In the genomic region with DNA sequence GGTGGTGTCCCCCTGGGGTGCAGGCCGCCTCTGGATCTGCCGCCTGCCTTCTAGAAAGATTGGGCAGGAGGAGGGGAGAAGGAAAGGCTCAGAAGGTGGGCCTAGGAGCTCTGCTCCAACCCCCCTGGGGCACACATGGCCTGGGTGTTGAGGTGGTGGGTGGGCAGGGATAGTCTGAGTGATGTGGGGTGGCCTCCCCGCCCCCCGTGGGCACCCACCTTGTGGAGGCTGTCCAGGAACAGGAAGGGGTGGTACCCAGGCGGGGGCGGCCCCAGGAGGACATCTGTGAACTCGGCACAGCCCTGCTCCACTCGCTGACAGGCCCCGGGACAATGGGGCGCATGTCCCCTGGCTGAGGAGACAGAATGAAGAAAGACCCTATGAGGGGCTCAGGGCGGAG, we compare ENCODE assay signal across 19 cellular contexts.
"Had no signal": no experiment of that assay in that cellular context is flagged by ENCODE, and none has a peak within 500 bp of the region (broad histone marks: within the 10 kb centered on the region; RNA-seq: fewer than 3 reads in every experiment).

No MANE protein-coding gene starts in this region.

- DNase-seq: dorsolateral prefrontal cortex; effector CD4-positive, alpha-beta T cell; head of caudate nucleus; left ventricle myocardium superior; lower lobe of right lung; natural killer cell; pancreas; right lobe of liver; stimulated activated CD4-positive, alpha-beta T cell treated with anti-CD3 and anti-CD28 coated beads, Interleukin-12 subunit alpha, Interleukin-12 subunit beta, amount 100 ng/mL, for 4 hours; stimulated activated CD4-positive, alpha-beta T cell treated with anti-CD3 and anti-CD28 coated beads, Interleukin-1b, Interleukin-23, amount 100 ng/mL, for 48 hours; stimulated activated CD4-positive, alpha-beta T cell treated with anti-CD3 and anti-CD28 coated beads, Interleukin-4, amount 100 ng/mL, for 24 hours; transverse colon; upper lobe of right lung; uterus had no signal

- H3K9me3 ChIP-seq: lower lobe of right lung, neutrophil, pancreas, right lobe of liver, suprapubic skin, transverse colon, upper lobe of right lung, uterus had no signal

- H3K4me1 Mint-ChIP-seq: natural killer cell; stimulated activated effector memory CD8-positive, alpha-beta T cell treated with anti-CD3 and anti-CD28 coated beads, Interleukin-12 subunit alpha, Interleukin-12 subunit beta, amount 100 ng/mL, for 72 hours had no signal

- H3K4me3 ChIP-seq: dorsolateral prefrontal cortex, lower lobe of right lung, pancreas, right lobe of liver, smooth muscle cell, suprapubic skin, transverse colon, upper lobe of right lung, uterus had no signal

- H3K27me3 Mint-ChIP-seq: stimulated activated naive CD8-positive, alpha-beta T cell treated with anti-CD3 and anti-CD28 coated beads, Interleukin-15, Interleukin-2, amounts not matched to agents 100 ng/mL and 50 ng/mL, for 24 hours had no signal

- H3K27ac Mint-ChIP-seq: natural killer cell; stimulated activated effector memory CD8-positive, alpha-beta T cell treated with anti-CD3 and anti-CD28 coated beads, Interleukin-12 subunit alpha, Interleukin-12 subunit beta, amount 100 ng/mL, for 72 hours; stimulated activated naive CD8-positive, alpha-beta T cell treated with anti-CD3 and anti-CD28 coated beads, Interleukin-15, Interleukin-2, amounts not matched to agents 100 ng/mL and 50 ng/mL, for 24 hours had no signal

- H3K27ac ChIP-seq: dorsolateral prefrontal cortex, lower lobe of right lung, neutrophil, pancreas, right lobe of liver, suprapubic skin, transverse colon, upper lobe of right lung, uterus had no signal

- H3K36me3 ChIP-seq: lower lobe of right lung, neutrophil, pancreas, right lobe of liver, suprapubic skin, transverse colon, upper lobe of right lung, uterus had no signal

- H3K4me1 ChIP-seq: lower lobe of right lung, pancreas, right lobe of liver, upper lobe of right lung, uterus had no signal

- H3K4me3 Mint-ChIP-seq: natural killer cell; stimulated activated effector memory CD8-positive, alpha-beta T cell treated with anti-CD3 and anti-CD28 coated beads, Interleukin-12 subunit alpha, Interleukin-12 subunit beta, amount 100 ng/mL, for 72 hours; stimulated activated naive CD8-positive, alpha-beta T cell treated with anti-CD3 and anti-CD28 coated beads, Interleukin-15, Interleukin-2, amounts not matched to agents 100 ng/mL and 50 ng/mL, for 24 hours had no signal

- H3K9me3 Mint-ChIP-seq: natural killer cell; stimulated activated effector memory CD8-positive, alpha-beta T cell treated with anti-CD3 and anti-CD28 coated beads, Interleukin-12 subunit alpha, Interleukin-12 subunit beta, amount 100 ng/mL, for 72 hours; stimulated activated naive CD8-positive, alpha-beta T cell treated with anti-CD3 and anti-CD28 coated beads, Interleukin-15, Interleukin-2, amounts not matched to agents 100 ng/mL and 50 ng/mL, for 24 hours had no signal

- ATAC-seq: left ventricle myocardium superior; lower lobe of right lung; natural killer cell; pancreas; right lobe of liver; stimulated activated effector memory CD8-positive, alpha-beta T cell treated with anti-CD3 and anti-CD28 coated beads, Interleukin-12 subunit alpha, Interleukin-12 subunit beta, amount 100 ng/mL, for 72 hours; upper lobe of right lung had no signal

- H3K27me3 ChIP-seq: dorsolateral prefrontal cortex, neutrophil, pancreas, right lobe of liver, suprapubic skin, transverse colon, upper lobe of right lung, uterus had no signal

- H3K36me3 Mint-ChIP-seq: natural killer cell; stimulated activated effector memory CD8-positive, alpha-beta T cell treated with anti-CD3 and anti-CD28 coated beads, Interleukin-12 subunit alpha, Interleukin-12 subunit beta, amount 100 ng/mL, for 72 hours had no signal
